In the genomic region with DNA sequence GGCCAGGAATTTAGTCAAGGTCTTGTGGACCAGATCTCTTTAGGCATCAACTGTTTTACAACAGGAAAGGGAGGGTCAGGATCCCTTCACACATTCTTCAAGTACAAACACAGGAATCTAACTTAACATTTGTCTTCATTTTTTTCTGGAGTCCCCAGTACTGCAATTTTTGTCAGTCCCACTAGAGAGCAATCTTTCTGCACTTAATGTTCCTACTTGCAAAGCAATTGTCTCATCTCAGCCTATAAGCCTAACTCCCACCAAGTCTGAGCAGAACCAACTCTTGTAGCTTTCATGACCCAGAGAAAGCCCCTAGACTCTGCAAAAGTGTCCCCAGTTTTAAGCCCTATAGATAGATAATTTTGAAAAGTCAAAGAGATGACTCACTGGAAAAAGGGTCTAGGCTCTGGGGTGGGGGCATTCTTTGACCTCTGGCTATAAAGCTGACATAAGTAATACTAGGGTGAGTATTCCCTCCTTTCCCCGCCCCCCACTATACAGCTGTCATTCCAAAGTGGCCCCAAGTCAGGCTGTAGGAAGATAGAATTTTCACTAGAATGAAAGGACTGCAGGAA, we compare ENCODE assay signal across 8 cellular contexts. TPM values are rescaled to one million over a fixed set of nuclear protein-coding genes. Genes with fewer than 3 reads are reported as not detected.
A peak's percentile ranks its signal among the peaks of the same experiment; 100 is the strongest.
DNase-seq lines count a peak whose midpoint lies in the region; ATAC-seq and TF ChIP-seq lines count a peak whose summit lies in the region.

No MANE protein-coding gene starts in this region.

- peak overlapping the region; percentile 8 for H3K27ac ChIP-seq in colonic mucosa

- H3K4me3 ChIP-seq in colonic mucosa (no peak overlapping the region), mucosa of descending colon (no peak overlapping the region)

- peak; percentile 49 for TF ChIP-seq CTCF in colonic mucosa (IDR thresholded peaks at IDR 0.05)
- TF ChIP-seq CTCF in mucosa of descending colon (IDR thresholded peaks at IDR 0.05): no peak

- DNase-seq in NCI-H2081 (lab: John Stamatoyannopoulos, UW): peak; percentile 23 to 57
- DNase-seq in NCI-H2081 treated with DMSO at 0.1 percent for 48 hours (lab: John Stamatoyannopoulos, UW): no peak
- peak; percentile 89 to 96 for DNase-seq in Kasumi-1 (lab: John Stamatoyannopoulos, UW)
- peak; percentile 59 for DNase-seq in RPMI7951 (ENCODE audit: low read depth)
- DNase-seq in colonic mucosa: no peak
- DNase-seq in mucosa of descending colon: peak in 1 of 3 donors; percentile 25
- DNase-seq in NCI-H128 (lab: John Stamatoyannopoulos, UW; ENCODE audit: unreplicated experiment): no peak

- H3K9me3 ChIP-seq in colonic mucosa (no peaks in the 10 kb centered on the region), mucosa of descending colon (no peaks in the 10 kb centered on the region)

- intact Hi-C loops in colonic mucosa (cut with DNase I): loop anchor here (2.0 kb wide), 1 partner anchor 51 kb away; no protein-coding TSS in a partner anchor
- intact Hi-C loops in mucosa of descending colon (cut with DNase I, micrococcal nuclease): no loop called here

- H3K36me3 ChIP-seq in colonic mucosa (peaks cover under 1% of the 10 kb centered on the region), mucosa of descending colon (ENCODE audit: low read depth) (no peaks in the 10 kb centered on the region)

- no peak overlapping the region for H3K9ac ChIP-seq in colonic mucosa (ENCODE audit: low read depth in 2 of 2, low read length in 2 of 2)

- H3K4me1 ChIP-seq in colonic mucosa (peaks cover 7% of the 10 kb centered on the region), mucosa of descending colon (ENCODE audit: low read depth) (peaks cover 8% of the 10 kb centered on the region)

- ATAC-seq in mucosa of descending colon (peak; percentile 48), GM21576 (IDR thresholded peaks at IDR 0.05; ENCODE audit: unreplicated experiment) (no peak)

- H3K27me3 ChIP-seq in colonic mucosa: no peaks in the 10 kb centered on the region

RNA-seq across cellular contexts. Expression of a gene that starts 1.9 kb away (rescaled TPM):
- 2.3 and 2.6 TPM in 2 replicates for total RNA-seq in RPMI7951 (2014; rRNA removed; shearing (Covaris generic))
- total RNA-seq in colonic mucosa (1 to 10 TPM; 3.7 to 5.7 TPM), mucosa of descending colon (1 to 10 TPM; 3.5 to 8.6 (median 4.6) TPM)

RNA-seq across cellular contexts. Expression of a gene that starts 8.1 kb away (rescaled TPM):
- total RNA-seq in RPMI7951 (2014; rRNA removed; shearing (Covaris generic)): not detected in 2 replicates
- total RNA-seq in colonic mucosa (1 to 10 TPM; 1.9 TPM), mucosa of descending colon (1 to 10 TPM in 2 of 3 donors, under 1 TPM in 1; 0.81 to 2.0 (median 1.8) TPM)

RNA-seq across cellular contexts. Expression of a gene that starts 41.7 kb away (rescaled TPM):
- not detected in 2 replicates for total RNA-seq in RPMI7951 (2014; rRNA removed; shearing (Covaris generic))
- total RNA-seq in colonic mucosa (100 to 1,000 TPM; 261 to 273 TPM), mucosa of descending colon (100 to 1,000 TPM; 167 to 444 (median 219) TPM)

RNA-seq across cellular contexts. Expression of a gene that starts 50.8 kb away (rescaled TPM):
- 0.29 TPM in 1 of 2 replicates, not detected in the other for total RNA-seq in RPMI7951 (2014; rRNA removed; shearing (Covaris generic))
- total RNA-seq in colonic mucosa (under 1 TPM; 0.16 to 0.44 TPM), mucosa of descending colon (under 1 TPM; 0.14 to 0.28 (median 0.19) TPM)

Comparison
In these comparisons a context has a peak if more than half of its experiments do, and no peak if none do; other contexts are left out.
1. DNase-seq: peak in NCI-H2081 (2 of 2), Kasumi-1 (2 of 2) and RPMI7951 (single experiment); none in NCI-H2081 treated with DMSO at 0.1 percent for 48 hours (single experiment), colonic mucosa (single experiment) and NCI-H128 (single experiment).
2. RNA of a gene that starts 41.7 kb away (total RNA-seq): 261 to 273 TPM in colonic mucosa and 167 to 444 TPM in mucosa of descending colon; not detected in RPMI7951; every median in the first group is over 100 times any median in the second.